Comparison of ENCODE assay signal across 1 cellular context in the genomic region with DNA sequence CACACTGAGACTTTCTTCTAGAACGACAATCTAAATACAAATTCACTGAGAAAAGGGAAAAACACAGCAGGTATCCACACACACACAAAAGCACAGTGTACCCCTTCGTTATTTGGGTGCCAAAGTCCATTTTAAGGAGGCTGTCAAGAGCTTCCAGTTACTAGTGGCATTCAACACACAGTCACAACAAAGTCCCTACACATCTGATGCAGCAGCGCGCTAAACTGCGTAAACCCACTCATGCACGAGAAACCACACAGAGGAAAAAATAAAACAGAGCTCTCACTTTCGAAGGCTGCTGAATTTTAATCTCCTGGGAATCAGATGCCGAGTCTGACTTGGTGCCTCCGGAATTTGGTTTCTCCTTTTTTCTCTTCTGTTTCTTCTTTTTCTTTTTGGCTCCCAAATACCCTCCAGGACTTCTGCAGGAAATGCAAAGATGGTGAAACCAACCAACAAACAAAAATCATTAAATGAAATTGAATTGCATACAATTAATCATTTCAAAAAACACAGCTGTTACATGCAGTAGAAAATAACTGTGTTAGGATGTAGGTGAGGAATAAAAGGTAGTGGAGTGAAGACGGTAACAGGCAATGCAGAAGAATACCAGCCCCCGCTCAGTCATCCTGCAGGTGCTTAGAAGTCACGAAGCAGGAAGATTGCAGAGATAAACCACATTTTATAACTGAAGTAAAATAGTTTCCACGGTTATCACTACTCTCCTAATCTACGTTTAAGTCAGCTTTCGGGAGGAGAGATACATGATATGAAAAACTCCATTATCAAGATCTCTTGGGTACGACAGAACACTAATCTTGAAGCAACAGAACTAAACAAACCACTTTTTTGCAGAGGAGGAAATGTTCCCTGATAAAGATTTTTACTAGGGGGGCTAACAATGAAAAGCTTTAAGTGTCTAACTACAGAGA.
A peak's percentile ranks its signal among the peaks of the same experiment; 100 is the strongest.
TF ChIP-seq lines count a peak whose summit lies in the region.

No MANE protein-coding gene starts in this region.

TF ChIP-seq in GM12878, 131 proteins besides CTCF, POLR2A, EP300 and RAD21 (continued from another document and continues in another):
- TF ChIP-seq MLLT1 (IDR thresholded peaks at IDR 0.05) (0 out of 2 replicates have a peak, but pooled peaks have one; percentile 53), ZNF24 (IDR thresholded peaks at IDR 0.05) (peak; percentile 74), TARDBP (IDR thresholded peaks at IDR 0.05; ENCODE audit: borderline replicate concordance) (no peak), NRF1 (conservative IDR thresholded peaks at IDR 0.05; ENCODE audit: low read depth, low read length) (no peak), HCFC1 (IDR thresholded peaks at IDR 0.05; ENCODE audit: low read length) (no peak), ATF7 (IDR thresholded peaks at IDR 0.05; ENCODE audit: low read depth) (peak; percentile 90), RCOR1 (conservative IDR thresholded peaks at IDR 0.05; ENCODE audit: low read depth, low read length) (no peak), SUPT20H (IDR thresholded peaks at IDR 0.05; ENCODE audit: borderline replicate concordance, control insufficient read depth, low read depth, low read length) (no peak), ZNF687 (IDR thresholded peaks at IDR 0.05) (no peak; the same call in 1 of the 2 replicates), RFX5 (IDR thresholded peaks at IDR 0.05; ENCODE audit: low read depth, low read length) (no peak), RB1 (IDR thresholded peaks at IDR 0.05; ENCODE audit: borderline replicate concordance) (no peak), SIX5 (IDR thresholded peaks at IDR 0.05; ENCODE audit: low read depth, low read length, severe bottlenecking) (no peak), GATAD2B (conservative IDR thresholded peaks at IDR 0.05; ENCODE audit: low read depth) (peak; percentile 46; the same call in 1 of the 2 replicates), EED (IDR thresholded peaks at IDR 0.05; ENCODE audit: low read depth) (peak; percentile 81), GABPA (IDR thresholded peaks at IDR 0.05; ENCODE audit: low read depth) (no peak), JUND (IDR thresholded peaks at IDR 0.05; ENCODE audit: low read depth, low read length) (no peak)
- TF ChIP-seq, protein P1, sequence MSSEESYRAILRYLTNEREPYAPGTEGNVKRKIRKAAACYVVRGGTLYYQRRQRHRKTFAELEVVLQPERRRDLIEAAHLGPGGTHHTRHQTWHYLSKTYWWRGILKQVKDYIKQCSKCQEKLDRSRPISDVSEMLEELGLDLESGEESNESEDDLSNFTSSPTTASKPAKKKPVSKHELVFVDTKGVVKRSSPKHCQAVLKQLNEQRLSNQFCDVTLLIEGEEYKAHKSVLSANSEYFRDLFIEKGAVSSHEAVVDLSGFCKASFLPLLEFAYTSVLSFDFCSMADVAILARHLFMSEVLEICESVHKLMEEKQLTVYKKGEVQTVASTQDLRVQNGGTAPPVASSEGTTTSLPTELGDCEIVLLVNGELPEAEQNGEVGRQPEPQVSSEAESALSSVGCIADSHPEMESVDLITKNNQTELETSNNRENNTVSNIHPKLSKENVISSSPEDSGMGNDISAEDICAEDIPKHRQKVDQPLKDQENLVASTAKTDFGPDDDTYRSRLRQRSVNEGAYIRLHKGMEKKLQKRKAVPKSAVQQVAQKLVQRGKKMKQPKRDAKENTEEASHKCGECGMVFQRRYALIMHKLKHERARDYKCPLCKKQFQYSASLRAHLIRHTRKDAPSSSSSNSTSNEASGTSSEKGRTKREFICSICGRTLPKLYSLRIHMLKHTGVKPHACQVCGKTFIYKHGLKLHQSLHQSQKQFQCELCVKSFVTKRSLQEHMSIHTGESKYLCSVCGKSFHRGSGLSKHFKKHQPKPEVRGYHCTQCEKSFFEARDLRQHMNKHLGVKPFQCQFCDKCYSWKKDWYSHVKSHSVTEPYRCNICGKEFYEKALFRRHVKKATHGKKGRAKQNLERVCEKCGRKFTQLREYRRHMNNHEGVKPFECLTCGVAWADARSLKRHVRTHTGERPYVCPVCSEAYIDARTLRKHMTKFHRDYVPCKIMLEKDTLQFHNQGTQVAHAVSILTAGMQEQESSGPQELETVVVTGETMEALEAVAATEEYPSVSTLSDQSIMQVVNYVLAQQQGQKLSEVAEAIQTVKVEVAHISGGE (CRISPR knock-in tag; IDR thresholded peaks at IDR 0.05) = no peak
- TF ChIP-seq, protein P2, sequence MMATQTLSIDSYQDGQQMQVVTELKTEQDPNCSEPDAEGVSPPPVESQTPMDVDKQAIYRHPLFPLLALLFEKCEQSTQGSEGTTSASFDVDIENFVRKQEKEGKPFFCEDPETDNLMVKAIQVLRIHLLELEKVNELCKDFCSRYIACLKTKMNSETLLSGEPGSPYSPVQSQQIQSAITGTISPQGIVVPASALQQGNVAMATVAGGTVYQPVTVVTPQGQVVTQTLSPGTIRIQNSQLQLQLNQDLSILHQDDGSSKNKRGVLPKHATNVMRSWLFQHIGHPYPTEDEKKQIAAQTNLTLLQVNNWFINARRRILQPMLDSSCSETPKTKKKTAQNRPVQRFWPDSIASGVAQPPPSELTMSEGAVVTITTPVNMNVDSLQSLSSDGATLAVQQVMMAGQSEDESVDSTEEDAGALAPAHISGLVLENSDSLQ (IDR thresholded peaks at IDR 0.05) = peak; percentile 30; the same call in 1 of the 2 replicates
- TF ChIP-seq, protein P3, sequence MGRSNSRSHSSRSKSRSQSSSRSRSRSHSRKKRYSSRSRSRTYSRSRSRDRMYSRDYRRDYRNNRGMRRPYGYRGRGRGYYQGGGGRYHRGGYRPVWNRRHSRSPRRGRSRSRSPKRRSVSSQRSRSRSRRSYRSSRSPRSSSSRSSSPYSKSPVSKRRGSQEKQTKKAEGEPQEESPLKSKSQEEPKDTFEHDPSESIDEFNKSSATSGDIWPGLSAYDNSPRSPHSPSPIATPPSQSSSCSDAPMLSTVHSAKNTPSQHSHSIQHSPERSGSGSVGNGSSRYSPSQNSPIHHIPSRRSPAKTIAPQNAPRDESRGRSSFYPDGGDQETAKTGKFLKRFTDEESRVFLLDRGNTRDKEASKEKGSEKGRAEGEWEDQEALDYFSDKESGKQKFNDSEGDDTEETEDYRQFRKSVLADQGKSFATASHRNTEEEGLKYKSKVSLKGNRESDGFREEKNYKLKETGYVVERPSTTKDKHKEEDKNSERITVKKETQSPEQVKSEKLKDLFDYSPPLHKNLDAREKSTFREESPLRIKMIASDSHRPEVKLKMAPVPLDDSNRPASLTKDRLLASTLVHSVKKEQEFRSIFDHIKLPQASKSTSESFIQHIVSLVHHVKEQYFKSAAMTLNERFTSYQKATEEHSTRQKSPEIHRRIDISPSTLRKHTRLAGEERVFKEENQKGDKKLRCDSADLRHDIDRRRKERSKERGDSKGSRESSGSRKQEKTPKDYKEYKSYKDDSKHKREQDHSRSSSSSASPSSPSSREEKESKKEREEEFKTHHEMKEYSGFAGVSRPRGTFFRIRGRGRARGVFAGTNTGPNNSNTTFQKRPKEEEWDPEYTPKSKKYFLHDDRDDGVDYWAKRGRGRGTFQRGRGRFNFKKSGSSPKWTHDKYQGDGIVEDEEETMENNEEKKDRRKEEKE (IDR thresholded peaks at IDR 0.05) = no peak
- TF ChIP-seq, protein P4, sequence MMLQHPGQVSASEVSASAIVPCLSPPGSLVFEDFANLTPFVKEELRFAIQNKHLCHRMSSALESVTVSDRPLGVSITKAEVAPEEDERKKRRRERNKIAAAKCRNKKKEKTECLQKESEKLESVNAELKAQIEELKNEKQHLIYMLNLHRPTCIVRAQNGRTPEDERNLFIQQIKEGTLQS (IDR thresholded peaks at IDR 0.05; ENCODE audit: borderline replicate concordance, extremely low read depth, low read depth, low read length) = no peak
- TF ChIP-seq, protein P5, sequence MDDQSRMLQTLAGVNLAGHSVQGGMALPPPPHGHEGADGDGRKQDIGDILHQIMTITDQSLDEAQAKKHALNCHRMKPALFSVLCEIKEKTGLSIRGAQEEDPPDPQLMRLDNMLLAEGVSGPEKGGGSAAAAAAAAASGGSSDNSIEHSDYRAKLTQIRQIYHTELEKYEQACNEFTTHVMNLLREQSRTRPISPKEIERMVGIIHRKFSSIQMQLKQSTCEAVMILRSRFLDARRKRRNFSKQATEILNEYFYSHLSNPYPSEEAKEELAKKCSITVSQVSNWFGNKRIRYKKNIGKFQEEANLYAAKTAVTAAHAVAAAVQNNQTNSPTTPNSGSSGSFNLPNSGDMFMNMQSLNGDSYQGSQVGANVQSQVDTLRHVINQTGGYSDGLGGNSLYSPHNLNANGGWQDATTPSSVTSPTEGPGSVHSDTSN (IDR thresholded peaks at IDR 0.05; ENCODE audit: insufficient replicate concordance, low read depth, low read length) = no peak
- TF ChIP-seq, protein P6, sequence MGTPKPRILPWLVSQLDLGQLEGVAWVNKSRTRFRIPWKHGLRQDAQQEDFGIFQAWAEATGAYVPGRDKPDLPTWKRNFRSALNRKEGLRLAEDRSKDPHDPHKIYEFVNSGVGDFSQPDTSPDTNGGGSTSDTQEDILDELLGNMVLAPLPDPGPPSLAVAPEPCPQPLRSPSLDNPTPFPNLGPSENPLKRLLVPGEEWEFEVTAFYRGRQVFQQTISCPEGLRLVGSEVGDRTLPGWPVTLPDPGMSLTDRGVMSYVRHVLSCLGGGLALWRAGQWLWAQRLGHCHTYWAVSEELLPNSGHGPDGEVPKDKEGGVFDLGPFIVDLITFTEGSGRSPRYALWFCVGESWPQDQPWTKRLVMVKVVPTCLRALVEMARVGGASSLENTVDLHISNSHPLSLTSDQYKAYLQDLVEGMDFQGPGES (IDR thresholded peaks at IDR 0.05) = no peak
- TF ChIP-seq, protein P7, sequence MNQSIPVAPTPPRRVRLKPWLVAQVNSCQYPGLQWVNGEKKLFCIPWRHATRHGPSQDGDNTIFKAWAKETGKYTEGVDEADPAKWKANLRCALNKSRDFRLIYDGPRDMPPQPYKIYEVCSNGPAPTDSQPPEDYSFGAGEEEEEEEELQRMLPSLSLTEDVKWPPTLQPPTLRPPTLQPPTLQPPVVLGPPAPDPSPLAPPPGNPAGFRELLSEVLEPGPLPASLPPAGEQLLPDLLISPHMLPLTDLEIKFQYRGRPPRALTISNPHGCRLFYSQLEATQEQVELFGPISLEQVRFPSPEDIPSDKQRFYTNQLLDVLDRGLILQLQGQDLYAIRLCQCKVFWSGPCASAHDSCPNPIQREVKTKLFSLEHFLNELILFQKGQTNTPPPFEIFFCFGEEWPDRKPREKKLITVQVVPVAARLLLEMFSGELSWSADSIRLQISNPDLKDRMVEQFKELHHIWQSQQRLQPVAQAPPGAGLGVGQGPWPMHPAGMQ (IDR thresholded peaks at IDR 0.05; ENCODE audit: borderline replicate concordance) = no peak
- TF ChIP-seq, protein P8, sequence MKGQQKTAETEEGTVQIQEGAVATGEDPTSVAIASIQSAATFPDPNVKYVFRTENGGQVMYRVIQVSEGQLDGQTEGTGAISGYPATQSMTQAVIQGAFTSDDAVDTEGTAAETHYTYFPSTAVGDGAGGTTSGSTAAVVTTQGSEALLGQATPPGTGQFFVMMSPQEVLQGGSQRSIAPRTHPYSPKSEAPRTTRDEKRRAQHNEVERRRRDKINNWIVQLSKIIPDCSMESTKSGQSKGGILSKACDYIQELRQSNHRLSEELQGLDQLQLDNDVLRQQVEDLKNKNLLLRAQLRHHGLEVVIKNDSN (IDR thresholded peaks at IDR 0.05; ENCODE audit: borderline replicate concordance, extremely low read length, insufficient read depth, low read depth, low read length) = no peak
- TF ChIP-seq, protein P9, sequence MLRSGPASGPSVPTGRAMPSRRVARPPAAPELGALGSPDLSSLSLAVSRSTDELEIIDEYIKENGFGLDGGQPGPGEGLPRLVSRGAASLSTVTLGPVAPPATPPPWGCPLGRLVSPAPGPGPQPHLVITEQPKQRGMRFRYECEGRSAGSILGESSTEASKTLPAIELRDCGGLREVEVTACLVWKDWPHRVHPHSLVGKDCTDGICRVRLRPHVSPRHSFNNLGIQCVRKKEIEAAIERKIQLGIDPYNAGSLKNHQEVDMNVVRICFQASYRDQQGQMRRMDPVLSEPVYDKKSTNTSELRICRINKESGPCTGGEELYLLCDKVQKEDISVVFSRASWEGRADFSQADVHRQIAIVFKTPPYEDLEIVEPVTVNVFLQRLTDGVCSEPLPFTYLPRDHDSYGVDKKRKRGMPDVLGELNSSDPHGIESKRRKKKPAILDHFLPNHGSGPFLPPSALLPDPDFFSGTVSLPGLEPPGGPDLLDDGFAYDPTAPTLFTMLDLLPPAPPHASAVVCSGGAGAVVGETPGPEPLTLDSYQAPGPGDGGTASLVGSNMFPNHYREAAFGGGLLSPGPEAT (IDR thresholded peaks at IDR 0.05; ENCODE audit: low read depth) = peak; percentile 97
